ENCODE assay signal across 9 cellular contexts in genomic region chr16:28826141-28826540, GRCh38. TPM values are rescaled to one million over a fixed set of nuclear protein-coding genes. Genes with fewer than 3 reads are reported as not detected.
DNase-seq lines count a peak whose midpoint lies in the region; TF ChIP-seq lines count a peak whose summit lies in the region.
"Had no signal": no experiment of that assay in that cellular context is flagged by ENCODE, and none has a peak within 500 bp of the region (broad histone marks: within the 10 kb centered on the region; RNA-seq: fewer than 3 reads in every experiment).

No MANE protein-coding gene starts in this region.

- BruUV-seq in OCI-LY7 (replicated peaks; lab: Mats Ljungman, UMichigan): no TSS peak

- H3K4me3 Mint-ChIP-seq in nephron progenitor cell: peak overlapping the region; percentile 99

- H3K27me3 Mint-ChIP-seq in nephron progenitor cell (ENCODE audit: low read depth, poor library complexity): no peaks in the 10 kb centered on the region

- peaks cover 74% of the 10 kb centered on the region for H3K36me3 ChIP-seq in OCI-LY7 (ENCODE audit: insufficient read depth, low read length)

- peaks cover 24% of the 10 kb centered on the region for H3K4me1 ChIP-seq in OCI-LY7 (ENCODE audit: insufficient read depth, low read length, poor library complexity, severe bottlenecking)

- TF ChIP-seq CTCF in OCI-LY7 (conservative IDR thresholded peaks at IDR 0.05; ENCODE audit: low read length): no peak
- TF ChIP-seq CTCF in choroid plexus epithelial cell (conservative IDR thresholded peaks at IDR 0.05; ENCODE audit: low read depth, low read length): peak; percentile 37
- TF ChIP-seq CTCF in nephron progenitor cell (IDR thresholded peaks at IDR 0.05): no peak

- H3K79me2 ChIP-seq in OCI-LY7 (ENCODE audit: insufficient read depth, low read depth, low read length): peaks cover 76% of the 10 kb centered on the region

- H4K20me1 ChIP-seq in OCI-LY7 (ENCODE audit: insufficient read depth, low read length): peaks cover 26% of the 10 kb centered on the region

- intact Hi-C loops in OCI-LY7 (cut with micrococcal nuclease; ENCODE audit: unreplicated experiment): no loop called here

- H3K27ac ChIP-seq in OCI-LY7 (ENCODE audit: low read depth, low read length, poor library complexity, severe bottlenecking): no peak overlapping the region
- H3K27ac ChIP-seq: testis had no signal

- H3K9me3 ChIP-seq in OCI-LY7 (ENCODE audit: low read length): no peaks in the 10 kb centered on the region
- H3K9me3 ChIP-seq: testis had no signal

- H3K27ac Mint-ChIP-seq in nephron progenitor cell: peak overlapping the region; percentile 87

- no peak overlapping the region for H2AFZ ChIP-seq in OCI-LY7 (ENCODE audit: low read length)

- H3K4me1 Mint-ChIP-seq in nephron progenitor cell: peaks cover 37% of the 10 kb centered on the region

- DNase-seq in ELR (ENCODE audit: low read depth) (peak; percentile 60), OCI-LY7 (ENCODE audit: low spot score) (no peak), choroid plexus epithelial cell (ENCODE audit: low read depth) (peak; percentile 27), nephron progenitor cell (no peak), hepatic stellate cell (ENCODE audit: low spot score) (no peak), NCI-H146 (lab: John Stamatoyannopoulos, UW) (no peak), LoVo (ENCODE audit: low spot score) (no peak)
- DNase-seq: NCI-H1930, testis had no signal

- H3K4me2 ChIP-seq in OCI-LY7 (ENCODE audit: low read length): peak overlapping the region; percentile 89; the same call in 1 of the 2 replicates

- H3K36me3 Mint-ChIP-seq in nephron progenitor cell (ENCODE audit: low read depth): peaks cover 56% of the 10 kb centered on the region

- no peak overlapping the region for H3K4me3 ChIP-seq in OCI-LY7 (ENCODE audit: low read depth, low read length, poor library complexity, severe bottlenecking)
- peak overlapping the region; percentile 14 for H3K4me3 ChIP-seq in choroid plexus epithelial cell (ENCODE audit: low read depth, low read length)
- H3K4me3 ChIP-seq: testis had no signal

- H3K9me2 ChIP-seq in OCI-LY7 (ENCODE audit: insufficient read depth, low read length): no peaks in the 10 kb centered on the region

- CTCF ChIA-PET in OCI-LY7 (lab: Charles Lee; ENCODE audit: unreplicated experiment): no interaction called here

- POLR2A ChIA-PET in OCI-LY7 (lab: Charles Lee): no interaction called here

- no peaks in the 10 kb centered on the region for H3K9me3 Mint-ChIP-seq in nephron progenitor cell

RNA-seq across cellular contexts. Expression of gene ATXN2L, which starts 3.3 kb away (rescaled TPM):
- total RNA-seq in OCI-LY7 (2014; rRNA removed; shearing (Covaris generic)): 108 and 109 TPM in 2 replicates
- total RNA-seq in OCI-LY7 (2022): 451 and 487 TPM in 2 replicates

RNA-seq across cellular contexts. Expression of gene TUFM, which starts 20.0 kb away (rescaled TPM):
- 160 and 184 TPM in 2 replicates for total RNA-seq in OCI-LY7 (2014; rRNA removed; shearing (Covaris generic))
- total RNA-seq in OCI-LY7 (2022): 176 and 211 TPM in 2 replicates

RNA-seq across cellular contexts. Expression of gene SH2B1, which starts 37.5 kb away (rescaled TPM):
- total RNA-seq in OCI-LY7 (2014; rRNA removed; shearing (Covaris generic)): 29.8 and 59.8 TPM in 2 replicates
- total RNA-seq in OCI-LY7 (2022): 76.5 and 92.9 TPM in 2 replicates

RNA-seq across cellular contexts. Expression of gene ATP2A1, which starts 52.1 kb away (rescaled TPM):
- total RNA-seq in OCI-LY7 (2014; rRNA removed; shearing (Covaris generic)): 1.0 and 5.0 TPM in 2 replicates
- total RNA-seq in OCI-LY7 (2022): 4.4 and 5.0 TPM in 2 replicates

Comparison
In these comparisons a context has a peak if more than half of its experiments do, and no peak if none do; other contexts are left out.
1. DNase-seq: peak in ELR (single experiment) and choroid plexus epithelial cell (single experiment); none in OCI-LY7 (single experiment), nephron progenitor cell (single experiment), hepatic stellate cell (single experiment), NCI-H146 (single experiment) and LoVo (single experiment).